ENCODE assay signal across 18 cellular contexts in the genomic region with DNA sequence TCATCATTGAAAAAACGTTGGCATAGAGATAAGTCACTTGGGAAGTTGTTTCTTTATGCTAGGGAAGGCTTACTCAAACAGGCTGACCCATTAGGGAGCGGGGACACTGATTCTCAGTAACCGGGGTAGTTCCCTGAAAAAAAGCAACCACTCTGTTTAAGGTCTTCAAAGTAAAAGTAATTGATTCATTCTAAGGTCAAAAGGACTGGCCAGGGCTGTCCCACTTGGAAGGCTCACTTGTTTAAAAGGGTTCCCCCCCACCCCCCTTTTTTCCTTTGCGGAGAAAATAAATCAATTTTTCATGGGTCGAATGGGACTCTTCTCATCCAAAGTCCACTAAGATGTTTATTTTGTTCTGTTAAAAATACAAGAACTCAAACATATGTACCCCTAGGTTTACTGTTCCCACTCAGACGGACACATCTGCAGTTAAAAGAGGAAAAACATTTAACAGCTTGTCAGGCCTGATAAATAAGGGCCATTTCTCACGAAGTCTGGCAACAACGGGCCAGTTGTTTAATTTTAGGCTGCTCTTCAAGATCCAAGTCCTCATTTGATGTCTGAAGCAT. TPM values are rescaled to one million over a fixed set of nuclear protein-coding genes. Genes with fewer than 3 reads are reported as not detected.
DNase-seq lines count a peak whose midpoint lies in the region; ATAC-seq and TF ChIP-seq lines count a peak whose summit lies in the region.
"Had no signal": no experiment of that assay in that cellular context is flagged by ENCODE, and none has a peak within 500 bp of the region (broad histone marks: within the 10 kb centered on the region; RNA-seq: fewer than 3 reads in every experiment).

No MANE protein-coding gene starts in this region.

- no peaks in the 10 kb centered on the region for H3K27me3 ChIP-seq in esophagus squamous epithelium
- no peaks in the 10 kb centered on the region for H3K27me3 ChIP-seq in tibial artery
- H3K27me3 ChIP-seq: BLaER1 treated with 17β-estradiol and CSF1 and Interleukin-3, amounts not matched to agents 10 nM and 100 nM had no signal

- intact Hi-C loops in esophagus squamous epithelium (cut with DNase I) (no loop called here), tibial artery (cut with DNase I; ENCODE audit: low total_unique reads) (no loop called here)

- peak overlapping the region; percentile 41 for H3K27ac Mint-ChIP-seq in T-helper 1 cell treated with Interleukin-12 subunit alpha and Interleukin-12 subunit beta and Interleukin-4 antibody, amounts not matched to agents 30 μg/mL and 1 μg/mL, for 36 hours
- peak overlapping the region; percentile 11 for H3K27ac Mint-ChIP-seq in memory B cell

- peaks cover 79% of the 10 kb centered on the region for H3K36me3 Mint-ChIP-seq in T-helper 1 cell treated with Interleukin-12 subunit alpha and Interleukin-12 subunit beta and Interleukin-4 antibody, amounts not matched to agents 30 μg/mL and 1 μg/mL, for 36 hours (ENCODE audit: low read depth)
- H3K36me3 Mint-ChIP-seq in memory B cell: peaks cover 42% of the 10 kb centered on the region

- no peaks in the 10 kb centered on the region for H3K27me3 Mint-ChIP-seq in T-helper 1 cell treated with Interleukin-12 subunit alpha and Interleukin-12 subunit beta and Interleukin-4 antibody, amounts not matched to agents 30 μg/mL and 1 μg/mL, for 36 hours (ENCODE audit: low read depth)
- no peaks in the 10 kb centered on the region for H3K27me3 Mint-ChIP-seq in memory B cell

- TF ChIP-seq POLR2A in esophagus squamous epithelium (IDR thresholded peaks at IDR 0.05): no peak

- ATAC-seq in memory B cell (ENCODE audit: low read depth) (no peak), GM18502 (IDR thresholded peaks at IDR 0.05; ENCODE audit: poor library complexity, unreplicated experiment) (no peak)

- DNase-seq in T-helper 1 cell (no peak), esophagus squamous epithelium (lab: John Stamatoyannopoulos, UW) (no peak), memory B cell (ENCODE audit: low spot score in 2 of 2) (no peak), tibial artery (no peak), NCI-H446 (lab: John Stamatoyannopoulos, UW) (no peak), Kasumi-1 (lab: John Stamatoyannopoulos, UW) (no peak)
- DNase-seq: activated effector memory CD4-positive, alpha-beta T cell treated with anti-CD3 and anti-CD28 coated beads, Interleukin-2, amount 50 U/mL, for 16 hours; DMS79 treated with DMSO at 0.1 percent for 48 hours; glutamatergic neuron; islet precursor cell; NCI-H1930; NCI-H524 treated with DMSO at 0.1 percent for 48 hours; trophoblast cell had no signal

- H3K27ac ChIP-seq in esophagus squamous epithelium (peak overlapping the region in 3 of 4 donors; percentile 37 to 58 (median 53)), tibial artery (peak overlapping the region; percentile 34 to 50)
- H3K27ac ChIP-seq: 22Rv1; BLaER1 treated with 17β-estradiol and CSF1 and Interleukin-3, amounts not matched to agents 10 nM and 100 nM had no signal

- H3K36me3 ChIP-seq in esophagus squamous epithelium (peaks cover 0 to 89% (median 16%) of the 10 kb centered on the region in 3 donors), tibial artery (peaks cover 0 to 19% (median 16%) of the 10 kb centered on the region in 3 donors)

- peaks cover 0 to 34% (median 5%) of the 10 kb centered on the region in 3 donors for H3K4me1 ChIP-seq in esophagus squamous epithelium
- H3K4me1 ChIP-seq in tibial artery: peaks cover 0 to 16% (median 7%) of the 10 kb centered on the region in 4 donors

- TF ChIP-seq CTCF in esophagus squamous epithelium (IDR thresholded peaks at IDR 0.05) (no peak), tibial artery (IDR thresholded peaks at IDR 0.05) (no peak)

- H3K9me3 ChIP-seq in esophagus squamous epithelium (no peaks in the 10 kb centered on the region), tibial artery (no peaks in the 10 kb centered on the region)

- WGBS in esophagus squamous epithelium, 2 donors: 53 to 66% methylated on average over 8 of the region's 8 CpGs

- peaks cover 36% of the 10 kb centered on the region for H3K4me1 Mint-ChIP-seq in T-helper 1 cell treated with Interleukin-12 subunit alpha and Interleukin-12 subunit beta and Interleukin-4 antibody, amounts not matched to agents 30 μg/mL and 1 μg/mL, for 36 hours (ENCODE audit: low read depth)
- H3K4me1 Mint-ChIP-seq in memory B cell: peaks cover 15% of the 10 kb centered on the region

- no peak overlapping the region for H3K4me3 Mint-ChIP-seq in T-helper 1 cell treated with Interleukin-12 subunit alpha and Interleukin-12 subunit beta and Interleukin-4 antibody, amounts not matched to agents 30 μg/mL and 1 μg/mL, for 36 hours
- H3K4me3 Mint-ChIP-seq in memory B cell: no peak overlapping the region

- H3K4me3 ChIP-seq in esophagus squamous epithelium (no peak overlapping the region), tibial artery (no peak overlapping the region)
- H3K4me3 ChIP-seq: BLaER1 treated with 17β-estradiol and CSF1 and Interleukin-3, amounts not matched to agents 10 nM and 100 nM; coronary artery had no signal

- peaks cover 6% of the 10 kb centered on the region for H3K9me3 Mint-ChIP-seq in T-helper 1 cell treated with Interleukin-12 subunit alpha and Interleukin-12 subunit beta and Interleukin-4 antibody, amounts not matched to agents 30 μg/mL and 1 μg/mL, for 36 hours
- H3K9me3 Mint-ChIP-seq in memory B cell: no peaks in the 10 kb centered on the region

RNA-seq across cellular contexts. Expression of a gene that starts 53.0 kb away (rescaled TPM):
- 10 to 100 TPM; 20.6 to 26.3 (median 24.7) TPM for total RNA-seq in esophagus squamous epithelium
